1 cellular context compared by ENCODE assay signal in the genomic region with DNA sequence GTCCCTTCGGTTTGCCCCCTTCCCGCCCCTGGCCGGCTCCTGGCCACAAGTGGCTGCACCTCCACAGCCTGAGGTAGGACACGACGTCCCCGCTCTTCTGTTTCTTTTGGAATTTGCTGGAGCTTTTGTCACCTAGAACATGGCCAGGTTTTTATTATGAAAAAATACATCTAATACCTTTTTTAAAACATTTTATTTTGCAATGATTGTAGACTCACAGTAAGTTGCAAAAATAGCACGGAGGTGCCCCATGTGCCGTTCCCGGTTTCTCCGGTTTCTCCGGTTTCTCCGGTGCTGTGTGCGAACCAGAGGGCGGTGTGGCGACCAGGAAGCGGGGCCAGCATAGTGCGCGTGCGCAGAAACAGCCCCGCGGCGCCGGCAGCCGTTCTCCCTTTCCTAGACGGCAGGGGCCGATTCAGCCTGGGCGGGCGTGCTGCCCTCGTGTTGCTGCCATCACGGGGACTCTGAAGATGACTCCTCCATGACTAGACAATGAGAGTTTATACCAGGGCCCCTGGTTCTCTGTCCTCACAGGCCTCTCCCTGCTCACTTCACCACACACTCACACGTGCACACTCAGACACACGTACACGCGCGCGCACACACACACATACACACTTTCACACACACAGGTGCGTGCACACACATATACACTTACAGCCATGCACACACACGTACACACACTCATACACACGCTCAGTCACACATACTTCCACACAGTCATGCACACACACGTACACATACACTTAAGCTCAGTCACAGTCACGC.
TF ChIP-seq lines count a peak whose summit lies in the region.

No MANE protein-coding gene starts in this region.

TF ChIP-seq in H1, 55 proteins besides CTCF, POLR2A, EP300 and RAD21 (continued from another document):
- TF ChIP-seq E2F6 (IDR thresholded peaks at IDR 0.05) (peak; percentile 55; the same call in 1 of the 2 replicates), SUZ12 (IDR thresholded peaks at IDR 0.05; ENCODE audit: low read length) (no peak)
